Comparison of ENCODE assay signal across 1 cellular context in the genomic region with DNA sequence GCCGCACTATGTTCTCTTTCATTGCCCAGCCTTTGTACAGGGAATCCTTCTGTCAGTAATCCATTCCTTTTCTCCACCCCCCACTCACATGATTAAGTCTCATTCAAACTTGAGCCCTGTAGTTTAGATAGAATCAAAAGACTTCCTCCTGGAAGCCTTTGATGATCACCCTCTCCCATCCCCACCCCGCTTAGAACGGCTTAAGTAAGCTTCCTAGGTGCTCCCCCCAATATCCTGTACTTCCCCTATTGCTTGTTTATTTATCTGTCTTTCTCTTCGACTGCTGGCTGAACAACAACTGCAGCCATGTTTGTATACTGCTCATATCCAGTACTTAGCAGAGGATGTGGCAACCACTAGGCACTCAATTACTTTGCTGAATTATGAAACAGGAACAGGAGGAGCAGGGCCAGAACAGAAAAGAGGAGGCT.
A peak's percentile ranks its signal among the peaks of the same experiment; 100 is the strongest.
TF ChIP-seq lines count a peak whose summit lies in the region.

No MANE protein-coding gene starts in this region.

TF ChIP-seq in HepG2, 621 proteins besides CTCF, POLR2A, EP300 and RAD21 (continued from another document and continues in another):
- no peak for TF ChIP-seq DR1 (CRISPR knock-in tag; IDR thresholded peaks at IDR 0.05)
- TF ChIP-seq, protein P1, sequence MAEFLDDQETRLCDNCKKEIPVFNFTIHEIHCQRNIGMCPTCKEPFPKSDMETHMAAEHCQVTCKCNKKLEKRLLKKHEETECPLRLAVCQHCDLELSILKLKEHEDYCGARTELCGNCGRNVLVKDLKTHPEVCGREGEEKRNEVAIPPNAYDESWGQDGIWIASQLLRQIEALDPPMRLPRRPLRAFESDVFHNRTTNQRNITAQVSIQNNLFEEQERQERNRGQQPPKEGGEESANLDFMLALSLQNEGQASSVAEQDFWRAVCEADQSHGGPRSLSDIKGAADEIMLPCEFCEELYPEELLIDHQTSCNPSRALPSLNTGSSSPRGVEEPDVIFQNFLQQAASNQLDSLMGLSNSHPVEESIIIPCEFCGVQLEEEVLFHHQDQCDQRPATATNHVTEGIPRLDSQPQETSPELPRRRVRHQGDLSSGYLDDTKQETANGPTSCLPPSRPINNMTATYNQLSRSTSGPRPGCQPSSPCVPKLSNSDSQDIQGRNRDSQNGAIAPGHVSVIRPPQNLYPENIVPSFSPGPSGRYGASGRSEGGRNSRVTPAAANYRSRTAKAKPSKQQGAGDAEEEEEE (CRISPR knock-in tag; IDR thresholded peaks at IDR 0.05; ENCODE audit: borderline replicate concordance): no peak
- TF ChIP-seq PRMT3 (CRISPR knock-in tag; IDR thresholded peaks at IDR 0.05; ENCODE audit: borderline replicate concordance, low read depth): no peak
- TF ChIP-seq PHB2 (IDR thresholded peaks at IDR 0.05; ENCODE audit: partially characterized antibody): no peak
- TF ChIP-seq ZNF850 (CRISPR knock-in tag; conservative IDR thresholded peaks at IDR 0.05): no peak
- peak; percentile 76 for TF ChIP-seq RARA (CRISPR knock-in tag; IDR thresholded peaks at IDR 0.05)
- TF ChIP-seq GTF3A (CRISPR knock-in tag; conservative IDR thresholded peaks at IDR 0.05): no peak
- no peak for TF ChIP-seq RBAK (CRISPR knock-in tag; IDR thresholded peaks at IDR 0.05)
- TF ChIP-seq HNRNPLL (IDR thresholded peaks at IDR 0.05; ENCODE audit: low read depth, low read length, poor library complexity, severe bottlenecking): no peak
- peak; percentile 74; the same call in 1 of the 2 replicates for TF ChIP-seq ERF (CRISPR knock-in tag; IDR thresholded peaks at IDR 0.05)
- TF ChIP-seq ZNF234 (CRISPR knock-in tag; conservative IDR thresholded peaks at IDR 0.05): no peak
- no peak for TF ChIP-seq ARID2 (CRISPR knock-in tag; IDR thresholded peaks at IDR 0.05; ENCODE audit: borderline replicate concordance)
- peak; percentile 71 for TF ChIP-seq HDAC2 (CRISPR knock-in tag; IDR thresholded peaks at IDR 0.05)
- no peak for TF ChIP-seq ZBTB8A (CRISPR knock-in tag; IDR thresholded peaks at IDR 0.05; ENCODE audit: borderline replicate concordance, low read depth)
- no peak for TF ChIP-seq THYN1 (CRISPR knock-in tag; IDR thresholded peaks at IDR 0.05; ENCODE audit: borderline replicate concordance, low read depth)
- no peak for TF ChIP-seq ZNF678 (CRISPR knock-in tag; IDR thresholded peaks at IDR 0.05)
- TF ChIP-seq ZNF543 (CRISPR knock-in tag; IDR thresholded peaks at IDR 0.05): no peak
- TF ChIP-seq, protein P2, sequence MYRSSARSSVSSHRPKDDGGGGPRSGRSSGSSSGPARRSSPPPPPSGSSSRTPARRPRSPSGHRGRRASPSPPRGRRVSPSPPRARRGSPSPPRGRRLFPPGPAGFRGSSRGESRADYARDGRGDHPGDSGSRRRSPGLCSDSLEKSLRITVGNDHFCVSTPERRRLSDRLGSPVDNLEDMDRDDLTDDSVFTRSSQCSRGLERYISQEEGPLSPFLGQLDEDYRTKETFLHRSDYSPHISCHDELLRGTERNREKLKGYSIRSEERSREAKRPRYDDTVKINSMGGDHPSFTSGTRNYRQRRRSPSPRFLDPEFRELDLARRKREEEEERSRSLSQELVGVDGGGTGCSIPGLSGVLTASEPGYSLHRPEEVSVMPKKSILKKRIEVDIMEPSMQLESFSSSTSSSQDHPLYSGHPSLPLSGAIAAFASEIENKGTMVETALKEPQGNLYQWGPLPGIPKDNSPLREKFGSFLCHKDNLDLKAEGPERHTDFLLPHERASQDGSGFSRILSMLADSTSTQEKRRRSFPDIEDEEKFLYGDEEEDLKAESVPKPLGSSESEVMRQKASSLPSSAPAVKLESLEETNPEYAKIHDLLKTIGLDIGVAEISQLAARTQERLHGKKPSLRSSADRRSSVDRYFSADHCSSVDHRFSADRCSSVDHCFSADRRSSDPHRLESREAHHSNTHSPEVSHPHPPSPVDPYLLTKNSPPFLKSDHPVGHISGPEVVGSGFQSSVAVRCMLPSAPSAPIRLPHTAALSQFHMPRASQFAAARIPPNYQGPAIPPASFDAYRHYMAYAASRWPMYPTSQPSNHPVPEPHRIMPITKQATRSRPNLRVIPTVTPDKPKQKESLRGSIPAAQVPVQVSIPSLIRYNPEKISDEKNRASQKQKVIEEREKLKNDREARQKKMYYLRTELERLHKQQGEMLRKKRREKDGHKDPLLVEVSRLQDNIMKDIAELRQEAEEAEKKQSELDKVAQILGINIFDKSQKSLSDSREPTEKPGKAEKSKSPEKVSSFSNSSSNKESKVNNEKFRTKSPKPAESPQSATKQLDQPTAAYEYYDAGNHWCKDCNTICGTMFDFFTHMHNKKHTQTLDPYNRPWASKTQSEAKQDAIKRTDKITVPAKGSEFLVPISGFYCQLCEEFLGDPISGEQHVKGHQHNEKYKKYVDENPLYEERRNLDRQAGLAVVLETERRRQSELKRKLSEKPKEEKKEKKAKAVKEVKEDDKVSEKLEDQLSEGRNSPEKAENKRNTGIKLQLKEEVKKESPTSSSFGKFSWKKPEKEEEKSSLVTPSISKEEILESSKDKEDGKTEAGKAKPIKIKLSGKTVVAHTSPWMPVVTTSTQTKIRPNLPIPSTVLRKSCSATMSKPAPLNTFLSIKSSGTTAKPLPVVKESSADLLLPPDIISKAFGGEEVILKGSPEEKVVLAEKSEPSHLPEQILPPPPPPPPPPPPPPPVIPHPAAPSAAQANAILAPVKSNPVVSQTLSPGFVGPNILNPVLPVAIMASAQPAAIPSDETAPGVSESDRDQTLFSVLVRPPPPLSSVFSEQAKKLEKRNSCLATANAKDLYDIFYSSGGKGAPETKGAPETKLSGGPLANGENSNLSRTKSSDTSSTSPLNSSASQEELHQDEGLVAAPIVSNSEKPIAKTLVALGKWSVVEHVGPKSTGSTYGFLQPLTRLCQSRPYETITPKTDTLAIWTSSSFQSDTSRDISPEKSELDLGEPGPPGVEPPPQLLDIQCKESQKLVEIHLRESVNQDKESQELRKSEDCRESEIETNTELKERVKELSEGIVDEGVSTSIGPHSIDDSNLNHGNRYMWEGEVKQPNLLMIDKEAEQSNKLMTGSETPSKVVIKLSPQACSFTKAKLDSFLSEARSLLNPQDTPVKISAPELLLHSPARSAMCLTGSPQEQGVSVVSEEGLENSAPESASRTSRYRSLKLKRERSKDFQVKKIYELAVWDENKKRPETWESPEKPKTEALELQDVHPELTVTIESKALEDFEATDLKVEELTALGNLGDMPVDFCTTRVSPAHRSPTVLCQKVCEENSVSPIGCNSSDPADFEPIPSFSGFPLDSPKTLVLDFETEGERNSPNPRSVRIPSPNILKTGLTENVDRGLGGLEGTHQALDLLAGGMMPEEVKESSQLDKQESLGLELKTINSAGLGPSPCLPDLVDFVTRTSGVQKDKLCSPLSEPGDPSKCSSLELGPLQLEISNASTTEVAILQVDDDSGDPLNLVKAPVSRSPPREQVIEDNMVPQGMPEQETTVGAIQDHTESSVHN (CRISPR knock-in tag; IDR thresholded peaks at IDR 0.05): no peak
- no peak for TF ChIP-seq ZFP90 (CRISPR knock-in tag; IDR thresholded peaks at IDR 0.05; ENCODE audit: borderline replicate concordance)
- TF ChIP-seq, protein P3, sequence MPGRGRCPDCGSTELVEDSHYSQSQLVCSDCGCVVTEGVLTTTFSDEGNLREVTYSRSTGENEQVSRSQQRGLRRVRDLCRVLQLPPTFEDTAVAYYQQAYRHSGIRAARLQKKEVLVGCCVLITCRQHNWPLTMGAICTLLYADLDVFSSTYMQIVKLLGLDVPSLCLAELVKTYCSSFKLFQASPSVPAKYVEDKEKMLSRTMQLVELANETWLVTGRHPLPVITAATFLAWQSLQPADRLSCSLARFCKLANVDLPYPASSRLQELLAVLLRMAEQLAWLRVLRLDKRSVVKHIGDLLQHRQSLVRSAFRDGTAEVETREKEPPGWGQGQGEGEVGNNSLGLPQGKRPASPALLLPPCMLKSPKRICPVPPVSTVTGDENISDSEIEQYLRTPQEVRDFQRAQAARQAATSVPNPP (CRISPR knock-in tag; IDR thresholded peaks at IDR 0.05): no peak
- no peak for TF ChIP-seq ZNF446 (CRISPR knock-in tag; IDR thresholded peaks at IDR 0.05)
- peak; percentile 80; the same call in 1 of the 2 replicates for TF ChIP-seq MIXL1 (CRISPR knock-in tag; IDR thresholded peaks at IDR 0.05)
- no peak for TF ChIP-seq HNRNPUL1 (IDR thresholded peaks at IDR 0.05; ENCODE audit: low read depth, low read length)
- TF ChIP-seq, protein P4, sequence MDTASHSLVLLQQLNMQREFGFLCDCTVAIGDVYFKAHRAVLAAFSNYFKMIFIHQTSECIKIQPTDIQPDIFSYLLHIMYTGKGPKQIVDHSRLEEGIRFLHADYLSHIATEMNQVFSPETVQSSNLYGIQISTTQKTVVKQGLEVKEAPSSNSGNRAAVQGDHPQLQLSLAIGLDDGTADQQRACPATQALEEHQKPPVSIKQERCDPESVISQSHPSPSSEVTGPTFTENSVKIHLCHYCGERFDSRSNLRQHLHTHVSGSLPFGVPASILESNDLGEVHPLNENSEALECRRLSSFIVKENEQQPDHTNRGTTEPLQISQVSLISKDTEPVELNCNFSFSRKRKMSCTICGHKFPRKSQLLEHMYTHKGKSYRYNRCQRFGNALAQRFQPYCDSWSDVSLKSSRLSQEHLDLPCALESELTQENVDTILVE (CRISPR knock-in tag; IDR thresholded peaks at IDR 0.05): 0 out of 2 replicates have a peak, but pooled peaks have one; percentile 22
- TF ChIP-seq ZNF121 (CRISPR knock-in tag; IDR thresholded peaks at IDR 0.05): no peak
- TF ChIP-seq ZNF547 (CRISPR knock-in tag; IDR thresholded peaks at IDR 0.05): no peak
- TF ChIP-seq, protein P5, sequence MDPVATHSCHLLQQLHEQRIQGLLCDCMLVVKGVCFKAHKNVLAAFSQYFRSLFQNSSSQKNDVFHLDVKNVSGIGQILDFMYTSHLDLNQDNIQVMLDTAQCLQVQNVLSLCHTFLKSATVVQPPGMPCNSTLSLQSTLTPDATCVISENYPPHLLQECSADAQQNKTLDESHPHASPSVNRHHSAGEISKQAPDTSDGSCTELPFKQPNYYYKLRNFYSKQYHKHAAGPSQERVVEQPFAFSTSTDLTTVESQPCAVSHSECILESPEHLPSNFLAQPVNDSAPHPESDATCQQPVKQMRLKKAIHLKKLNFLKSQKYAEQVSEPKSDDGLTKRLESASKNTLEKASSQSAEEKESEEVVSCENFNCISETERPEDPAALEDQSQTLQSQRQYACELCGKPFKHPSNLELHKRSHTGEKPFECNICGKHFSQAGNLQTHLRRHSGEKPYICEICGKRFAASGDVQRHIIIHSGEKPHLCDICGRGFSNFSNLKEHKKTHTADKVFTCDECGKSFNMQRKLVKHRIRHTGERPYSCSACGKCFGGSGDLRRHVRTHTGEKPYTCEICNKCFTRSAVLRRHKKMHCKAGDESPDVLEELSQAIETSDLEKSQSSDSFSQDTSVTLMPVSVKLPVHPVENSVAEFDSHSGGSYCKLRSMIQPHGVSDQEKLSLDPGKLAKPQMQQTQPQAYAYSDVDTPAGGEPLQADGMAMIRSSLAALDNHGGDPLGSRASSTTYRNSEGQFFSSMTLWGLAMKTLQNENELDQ (CRISPR knock-in tag; IDR thresholded peaks at IDR 0.05; ENCODE audit: borderline replicate concordance): no peak
- no peak for TF ChIP-seq PTBP1 (IDR thresholded peaks at IDR 0.05; ENCODE audit: low read depth, low read length, poor library complexity, severe bottlenecking)
- no peak for TF ChIP-seq NCOA5 (CRISPR knock-in tag; IDR thresholded peaks at IDR 0.05)
- TF ChIP-seq, protein P6, sequence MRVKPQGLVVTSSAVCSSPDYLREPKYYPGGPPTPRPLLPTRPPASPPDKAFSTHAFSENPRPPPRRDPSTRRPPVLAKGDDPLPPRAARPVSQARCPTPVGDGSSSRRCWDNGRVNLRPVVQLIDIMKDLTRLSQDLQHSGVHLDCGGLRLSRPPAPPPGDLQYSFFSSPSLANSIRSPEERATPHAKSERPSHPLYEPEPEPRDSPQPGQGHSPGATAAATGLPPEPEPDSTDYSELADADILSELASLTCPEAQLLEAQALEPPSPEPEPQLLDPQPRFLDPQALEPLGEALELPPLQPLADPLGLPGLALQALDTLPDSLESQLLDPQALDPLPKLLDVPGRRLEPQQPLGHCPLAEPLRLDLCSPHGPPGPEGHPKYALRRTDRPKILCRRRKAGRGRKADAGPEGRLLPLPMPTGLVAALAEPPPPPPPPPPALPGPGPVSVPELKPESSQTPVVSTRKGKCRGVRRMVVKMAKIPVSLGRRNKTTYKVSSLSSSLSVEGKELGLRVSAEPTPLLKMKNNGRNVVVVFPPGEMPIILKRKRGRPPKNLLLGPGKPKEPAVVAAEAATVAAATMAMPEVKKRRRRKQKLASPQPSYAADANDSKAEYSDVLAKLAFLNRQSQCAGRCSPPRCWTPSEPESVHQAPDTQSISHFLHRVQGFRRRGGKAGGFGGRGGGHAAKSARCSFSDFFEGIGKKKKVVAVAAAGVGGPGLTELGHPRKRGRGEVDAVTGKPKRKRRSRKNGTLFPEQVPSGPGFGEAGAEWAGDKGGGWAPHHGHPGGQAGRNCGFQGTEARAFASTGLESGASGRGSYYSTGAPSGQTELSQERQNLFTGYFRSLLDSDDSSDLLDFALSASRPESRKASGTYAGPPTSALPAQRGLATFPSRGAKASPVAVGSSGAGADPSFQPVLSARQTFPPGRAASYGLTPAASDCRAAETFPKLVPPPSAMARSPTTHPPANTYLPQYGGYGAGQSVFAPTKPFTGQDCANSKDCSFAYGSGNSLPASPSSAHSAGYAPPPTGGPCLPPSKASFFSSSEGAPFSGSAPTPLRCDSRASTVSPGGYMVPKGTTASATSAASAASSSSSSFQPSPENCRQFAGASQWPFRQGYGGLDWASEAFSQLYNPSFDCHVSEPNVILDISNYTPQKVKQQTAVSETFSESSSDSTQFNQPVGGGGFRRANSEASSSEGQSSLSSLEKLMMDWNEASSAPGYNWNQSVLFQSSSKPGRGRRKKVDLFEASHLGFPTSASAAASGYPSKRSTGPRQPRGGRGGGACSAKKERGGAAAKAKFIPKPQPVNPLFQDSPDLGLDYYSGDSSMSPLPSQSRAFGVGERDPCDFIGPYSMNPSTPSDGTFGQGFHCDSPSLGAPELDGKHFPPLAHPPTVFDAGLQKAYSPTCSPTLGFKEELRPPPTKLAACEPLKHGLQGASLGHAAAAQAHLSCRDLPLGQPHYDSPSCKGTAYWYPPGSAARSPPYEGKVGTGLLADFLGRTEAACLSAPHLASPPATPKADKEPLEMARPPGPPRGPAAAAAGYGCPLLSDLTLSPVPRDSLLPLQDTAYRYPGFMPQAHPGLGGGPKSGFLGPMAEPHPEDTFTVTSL (CRISPR knock-in tag; IDR thresholded peaks at IDR 0.05; ENCODE audit: borderline replicate concordance): no peak; the same call in 1 of the 2 replicates
- no peak for TF ChIP-seq JUN (CRISPR knock-in tag; IDR thresholded peaks at IDR 0.05)
